Comparison of ENCODE assay signal across 13 cellular contexts in the genomic region with DNA sequence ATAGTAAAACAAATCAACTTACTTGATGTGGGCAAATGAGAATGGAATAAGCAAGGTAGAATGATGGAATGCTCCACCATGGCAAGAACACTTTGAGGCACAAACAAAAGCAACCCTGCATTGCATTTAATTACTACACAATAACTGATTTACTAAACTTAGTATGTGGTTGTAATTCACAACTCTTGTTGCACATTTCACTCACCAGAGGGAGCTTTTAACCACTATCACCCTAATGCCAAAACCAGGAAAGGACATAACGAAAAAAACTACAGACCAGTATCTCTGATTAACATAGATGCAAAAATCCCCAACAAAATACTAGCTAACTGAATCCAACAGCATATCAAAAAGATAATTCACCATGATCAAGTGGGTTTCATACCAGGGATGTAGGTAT.
DNase-seq lines count a peak whose midpoint lies in the region; ATAC-seq and TF ChIP-seq lines count a peak whose summit lies in the region.
"Had no signal": no experiment of that assay in that cellular context is flagged by ENCODE, and none has a peak within 500 bp of the region (broad histone marks: within the 10 kb centered on the region; RNA-seq: fewer than 3 reads in every experiment).

No MANE protein-coding gene starts in this region.

- H3K9me3 ChIP-seq in DOHH2 (ENCODE audit: control insufficient read depth, insufficient read depth, low read length) = no peaks in the 10 kb centered on the region

- no peaks in the 10 kb centered on the region for H3K79me2 ChIP-seq in DOHH2 (ENCODE audit: control insufficient read depth, low read length)

- no peak overlapping the region for H3K4me2 ChIP-seq in DOHH2 (ENCODE audit: low read length)

- no peak overlapping the region for H3K27ac ChIP-seq in DOHH2 (ENCODE audit: low read depth, low read length)
- H3K27ac ChIP-seq: skin epidermis had no signal

- DNase-seq in LNCaP clone FGC (ENCODE audit: low read depth) = no peak
- peak; percentile 23 for DNase-seq in astrocyte of the hippocampus (ENCODE audit: low read depth, low spot score)
- peak; percentile 13 for DNase-seq in left kidney (ENCODE audit: low read depth, low spot score)
- no peak for DNase-seq in activated gamma-delta T cell (lab: John Stamatoyannopoulos, UW)
- DNase-seq: cerebellar nuclear complex, IMR-90, NCI-H510A treated with DMSO at 0.1 percent for 48 hours, T-helper 9 cell had no signal

- H3K36me3 ChIP-seq in DOHH2 (ENCODE audit: control insufficient read depth, low read length) = no peaks in the 10 kb centered on the region

- H3K4me3 ChIP-seq in DOHH2 (ENCODE audit: low read length) (no peak overlapping the region), LNCaP clone FGC (ENCODE audit: low read depth, low read length) (no peak overlapping the region)
- H3K4me3 ChIP-seq: skin epidermis had no signal

- TF ChIP-seq CTCF in DOHH2 (IDR thresholded peaks at IDR 0.05; ENCODE audit: low read depth, low read length, poor library complexity, severe bottlenecking) (peak; percentile 43), LNCaP clone FGC (IDR thresholded peaks at IDR 0.05; ENCODE audit: control insufficient read depth, extremely low read depth, insufficient read depth) (peak; percentile 54)

- no peaks in the 10 kb centered on the region for H4K20me1 ChIP-seq in DOHH2 (ENCODE audit: control insufficient read depth, insufficient read depth, low read depth, low read length)

- no peaks in the 10 kb centered on the region for H3K9me2 ChIP-seq in DOHH2 (replicated peaks; ENCODE audit: control insufficient read depth, low read length)

- H3F3A ChIP-seq in DOHH2 (ENCODE audit: control insufficient read depth, insufficient read depth) = no peaks in the 10 kb centered on the region

- no peaks in the 10 kb centered on the region for H3K27me3 ChIP-seq in DOHH2 (ENCODE audit: control insufficient read depth, low read length)

- no peaks in the 10 kb centered on the region for H3K4me1 ChIP-seq in DOHH2 (ENCODE audit: control insufficient read depth, low read length)

- ATAC-seq in HG03342 (IDR thresholded peaks at IDR 0.05; ENCODE audit: unreplicated experiment) (no peak), GM21786 (IDR thresholded peaks at IDR 0.05; ENCODE audit: unreplicated experiment) (no peak), GM21737 (IDR thresholded peaks at IDR 0.05; ENCODE audit: unreplicated experiment) (no peak)

Comparison
In these comparisons a context has a peak if more than half of its experiments do, and no peak if none do; other contexts are left out.
1. DNase-seq: peak in astrocyte of the hippocampus (single experiment) and left kidney (single experiment); none in LNCaP clone FGC (single experiment) and activated gamma-delta T cell (single experiment).